Comparison of ENCODE assay signal across 8 cellular contexts in genomic region chr19:2524840-2525723, GRCh38. TPM values are rescaled to one million over a fixed set of nuclear protein-coding genes. Genes with fewer than 3 reads are reported as not detected.
DNase-seq lines count a peak whose midpoint lies in the region; ATAC-seq and TF ChIP-seq lines count a peak whose summit lies in the region.

No MANE protein-coding gene starts in this region.

- H3K27ac ChIP-seq in SJCRH30 (no peak overlapping the region), Peyer's patch (no peak overlapping the region)

- H3K36me3 ChIP-seq in H7 (replicated peaks; ENCODE audit: control insufficient read depth, insufficient read depth, low read length), result no peaks in the 10 kb centered on the region
- H3K36me3 ChIP-seq in SJCRH30, result no peaks in the 10 kb centered on the region
- no peaks in the 10 kb centered on the region for H3K36me3 ChIP-seq in Peyer's patch

- no peaks in the 10 kb centered on the region for H3K27me3 ChIP-seq in H7 (ENCODE audit: control insufficient read depth, insufficient read depth, low read length)
- no peaks in the 10 kb centered on the region for H3K27me3 ChIP-seq in SJCRH30
- no peaks in the 10 kb centered on the region for H3K27me3 ChIP-seq in Peyer's patch

- H3K9me3 Mint-ChIP-seq in stimulated activated effector memory CD8-positive, alpha-beta T cell treated with anti-CD3 and anti-CD28 coated beads, Interleukin-12 subunit alpha, Interleukin-12 subunit beta, amount 100 ng/mL, for 72 hours, result no peaks in the 10 kb centered on the region
- H3K9me3 Mint-ChIP-seq in glutamatergic neuron (ENCODE audit: unreplicated experiment), result peaks cover 1% of the 10 kb centered on the region

- peak; percentile 59 for ATAC-seq in stimulated activated effector memory CD8-positive, alpha-beta T cell treated with anti-CD3 and anti-CD28 coated beads, Interleukin-12 subunit alpha, Interleukin-12 subunit beta, amount 100 ng/mL, for 72 hours
- ATAC-seq in GM18867 (IDR thresholded peaks at IDR 0.05; ENCODE audit: unreplicated experiment), result no peak

- H3K27ac Mint-ChIP-seq in stimulated activated effector memory CD8-positive, alpha-beta T cell treated with anti-CD3 and anti-CD28 coated beads, Interleukin-12 subunit alpha, Interleukin-12 subunit beta, amount 100 ng/mL, for 72 hours, result no peak overlapping the region
- H3K27ac Mint-ChIP-seq in glutamatergic neuron (ENCODE audit: unreplicated experiment), result no peak overlapping the region

- H3K9me3 ChIP-seq in SJCRH30 (replicated peaks) (no peaks in the 10 kb centered on the region), Peyer's patch (no peaks in the 10 kb centered on the region)

- peaks cover 2% of the 10 kb centered on the region for H3K27me3 Mint-ChIP-seq in glutamatergic neuron (ENCODE audit: unreplicated experiment)

- H3K4me1 ChIP-seq in SJCRH30 (0 out of 2 replicates have a peak, but pooled peaks cover 4% of the 10 kb centered on the region), Peyer's patch (peaks cover 0 to 21% (median 0%) of the 10 kb centered on the region in 4 donors)

- TF ChIP-seq CTCF in Peyer's patch (IDR thresholded peaks at IDR 0.05), result no peak
- TF ChIP-seq CTCF in glutamatergic neuron (IDR thresholded peaks at IDR 0.05; ENCODE audit: partially characterized antibody, unreplicated experiment), result no peak

- H3K4me3 ChIP-seq in H7 (ENCODE audit: insufficient read depth, low read depth, low read length) (no peak overlapping the region), SJCRH30 (peak overlapping the region; percentile 20), Peyer's patch (peak overlapping the region in 2 of 4 donors; percentile 10 to 35)

- H3K36me3 Mint-ChIP-seq in stimulated activated effector memory CD8-positive, alpha-beta T cell treated with anti-CD3 and anti-CD28 coated beads, Interleukin-12 subunit alpha, Interleukin-12 subunit beta, amount 100 ng/mL, for 72 hours, result no peaks in the 10 kb centered on the region
- no peaks in the 10 kb centered on the region for H3K36me3 Mint-ChIP-seq in glutamatergic neuron (ENCODE audit: unreplicated experiment)

- DNase-seq in H7, result peak; percentile 77
- no peak for DNase-seq in SJCRH30
- peak; percentile 84 for DNase-seq in glomerular visceral epithelial cell (ENCODE audit: extremely low spot score)
- no peak for DNase-seq in stimulated activated effector memory CD8-positive, alpha-beta T cell treated with anti-CD3 and anti-CD28 coated beads, Interleukin-12 subunit alpha, Interleukin-12 subunit beta, amount 100 ng/mL, for 72 hours (ENCODE audit: low spot score in 2 of 2)
- no peak for DNase-seq in Peyer's patch
- no peak for DNase-seq in activated T-cell treated with anti-CD3 and anti-CD28 coated beads, Interleukin-2, amount 50 U/mL, for 1 hour
- DNase-seq in glutamatergic neuron, result no peak

- H3K4me3 Mint-ChIP-seq in stimulated activated effector memory CD8-positive, alpha-beta T cell treated with anti-CD3 and anti-CD28 coated beads, Interleukin-12 subunit alpha, Interleukin-12 subunit beta, amount 100 ng/mL, for 72 hours, result no peak overlapping the region
- no peak overlapping the region for H3K4me3 Mint-ChIP-seq in glutamatergic neuron (ENCODE audit: unreplicated experiment)

- H3K4me1 Mint-ChIP-seq in stimulated activated effector memory CD8-positive, alpha-beta T cell treated with anti-CD3 and anti-CD28 coated beads, Interleukin-12 subunit alpha, Interleukin-12 subunit beta, amount 100 ng/mL, for 72 hours, result no peaks in the 10 kb centered on the region
- H3K4me1 Mint-ChIP-seq in glutamatergic neuron (ENCODE audit: low read depth, unreplicated experiment), result no peaks in the 10 kb centered on the region

- TF ChIP-seq POLR2A in Peyer's patch (IDR thresholded peaks at IDR 0.05), result no peak

RNA-seq across cellular contexts. Expression of gene GADD45B, which starts 49.2 kb away (rescaled TPM):
- total RNA-seq in H7 (2014; rRNA removed; shearing (Covaris generic)), result 29.4 and 39.9 TPM in 2 replicates
- 2.6 and 2.8 TPM in 2 replicates for total RNA-seq in SJCRH30 (2014; rRNA removed; shearing (Covaris generic))
- 100 to 1,000 TPM in 1 of 4 donors, 10 to 100 TPM in 3; 35.5 to 278 (median 54.9) TPM for total RNA-seq in Peyer's patch
- total RNA-seq in glutamatergic neuron (ENCODE audit: unreplicated experiment), result 3.8 TPM

Comparison
In these comparisons a context has a peak if more than half of its experiments do, and no peak if none do; other contexts are left out.
1. DNase-seq: peak in H7 (single experiment) and glomerular visceral epithelial cell (single experiment); none in SJCRH30 (0 of 2), stimulated activated effector memory CD8-positive, alpha-beta T cell treated with anti-CD3 and anti-CD28 coated beads, Interleukin-12 subunit alpha, Interleukin-12 subunit beta, amount 100 ng/mL, for 72 hours (0 of 2), Peyer's patch (0 of 3), activated T-cell treated with anti-CD3 and anti-CD28 coated beads, Interleukin-2, amount 50 U/mL, for 1 hour (single experiment) and glutamatergic neuron (single experiment).